Comparison of ENCODE assay signal across 29 cellular contexts in the genomic region with DNA sequence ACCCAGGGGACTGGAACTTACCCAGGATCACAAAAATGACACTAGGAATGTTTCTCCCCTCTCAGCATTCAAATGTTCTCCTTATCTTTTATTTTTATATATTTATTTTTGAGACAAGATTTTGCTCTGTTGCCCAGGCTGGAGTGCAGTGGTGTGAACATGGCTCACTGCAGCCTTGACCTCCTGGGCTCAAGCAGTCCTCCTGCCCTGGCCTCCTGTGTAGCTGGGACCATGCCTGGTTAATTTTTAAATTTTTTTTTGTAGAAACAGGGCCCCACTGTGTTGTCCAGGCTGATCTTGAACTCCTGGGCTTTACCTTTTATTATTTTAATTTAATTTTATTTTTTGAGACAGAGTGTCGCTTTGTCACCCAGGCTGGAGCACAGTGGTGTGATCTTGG.
"Had no signal": no experiment of that assay in that cellular context is flagged by ENCODE, and none has a peak within 500 bp of the region (broad histone marks: within the 10 kb centered on the region; RNA-seq: fewer than 3 reads in every experiment).

No MANE protein-coding gene starts in this region.

- H3K27me3 ChIP-seq: brain microvascular endothelial cell, cardiac muscle cell had no signal

- H3K9me3 Mint-ChIP-seq: activated CD4-positive, alpha-beta memory T cell treated with anti-CD3 and anti-CD28 coated beads, Interleukin-2, amount 10 ng/mL, durations not matched to agents 7 days and 5 days; activated naive CD4-positive, alpha-beta T cell treated with anti-CD3 and anti-CD28 coated beads for 36 hours; activated T-helper 17 cell treated with anti-CD3 and anti-CD28 coated beads, Interleukin-2, amount 50 U/mL, for 72 hours had no signal

- H3K27me3 Mint-ChIP-seq: activated CD4-positive, alpha-beta memory T cell treated with anti-CD3 and anti-CD28 coated beads, Interleukin-2, amount 10 ng/mL, durations not matched to agents 7 days and 5 days; activated CD4-positive, alpha-beta T cell treated with anti-CD3 and anti-CD28 coated beads for 36 hours; activated naive CD8-positive, alpha-beta T cell; activated T-helper 17 cell treated with anti-CD3 and anti-CD28 coated beads, Interleukin-2, amount 50 U/mL, for 72 hours had no signal

- DNase-seq: activated CD4-positive, alpha-beta memory T cell treated with anti-CD3 and anti-CD28 coated beads, Interleukin-2, amount 10 ng/mL, durations not matched to agents 7 days and 5 days; activated CD4-positive, alpha-beta T cell treated with anti-CD3 and anti-CD28 coated beads for 36 hours; activated CD4-positive, alpha-beta T cell treated with anti-CD3 and anti-CD28 coated beads, Interleukin-2, amount 50 U/mL, for 1 hour; activated gamma-delta T cell; activated naive CD4-positive, alpha-beta T cell treated with anti-CD3 and anti-CD28 coated beads for 36 hours; activated T-cell treated with anti-CD3 and anti-CD28 coated beads for 4 hours; activated T-cell treated with anti-CD3 and anti-CD28 coated beads, Interleukin-2, amount 50 U/mL, for 48 hours; amygdala; brain microvascular endothelial cell; Karpas-422; NCI-H1048; NCI-H1417; NCI-H1694; NCI-H2029; NCI-H2107; NCI-H2171 treated with DMSO at 0.1 percent for 48 hours; NCI-H345; NCI-H510A; NCI-H526 treated with DMSO at 0.1 percent for 48 hours; NCI-H82; RPMI8226; T-helper 1 cell; WERI-Rb-1 had no signal

- H3K4me3 ChIP-seq: cardiac muscle cell, SK-N-MC had no signal

- H3K36me3 Mint-ChIP-seq: activated naive CD8-positive, alpha-beta T cell had no signal

- H3K4me3 Mint-ChIP-seq: activated CD4-positive, alpha-beta memory T cell treated with anti-CD3 and anti-CD28 coated beads, Interleukin-2, amount 10 ng/mL, durations not matched to agents 7 days and 5 days; activated CD4-positive, alpha-beta T cell treated with anti-CD3 and anti-CD28 coated beads for 36 hours; activated naive CD4-positive, alpha-beta T cell treated with anti-CD3 and anti-CD28 coated beads for 36 hours; activated naive CD8-positive, alpha-beta T cell; activated T-helper 17 cell treated with anti-CD3 and anti-CD28 coated beads, Interleukin-2, amount 50 U/mL, for 72 hours had no signal

- H3K36me3 ChIP-seq: brain microvascular endothelial cell, cardiac muscle cell had no signal

- H3K27ac ChIP-seq: brain microvascular endothelial cell, cardiac muscle cell, SK-N-MC, WERI-Rb-1 had no signal

- ATAC-seq: activated CD4-positive, alpha-beta T cell treated with anti-CD3 and anti-CD28 coated beads for 36 hours; activated T-helper 17 cell treated with anti-CD3 and anti-CD28 coated beads, Interleukin-2, amount 50 U/mL, for 72 hours; Panc1; Right ventricle myocardium inferior had no signal

- H3K27ac Mint-ChIP-seq: activated CD4-positive, alpha-beta memory T cell treated with anti-CD3 and anti-CD28 coated beads, Interleukin-2, amount 10 ng/mL, durations not matched to agents 7 days and 5 days; activated CD4-positive, alpha-beta T cell treated with anti-CD3 and anti-CD28 coated beads for 36 hours; activated naive CD4-positive, alpha-beta T cell treated with anti-CD3 and anti-CD28 coated beads for 36 hours; activated naive CD8-positive, alpha-beta T cell; activated T-helper 17 cell treated with anti-CD3 and anti-CD28 coated beads, Interleukin-2, amount 50 U/mL, for 72 hours had no signal

- H3K4me1 Mint-ChIP-seq: activated CD4-positive, alpha-beta T cell treated with anti-CD3 and anti-CD28 coated beads for 36 hours; activated T-helper 17 cell treated with anti-CD3 and anti-CD28 coated beads, Interleukin-2, amount 50 U/mL, for 72 hours had no signal
